In the genomic region with DNA sequence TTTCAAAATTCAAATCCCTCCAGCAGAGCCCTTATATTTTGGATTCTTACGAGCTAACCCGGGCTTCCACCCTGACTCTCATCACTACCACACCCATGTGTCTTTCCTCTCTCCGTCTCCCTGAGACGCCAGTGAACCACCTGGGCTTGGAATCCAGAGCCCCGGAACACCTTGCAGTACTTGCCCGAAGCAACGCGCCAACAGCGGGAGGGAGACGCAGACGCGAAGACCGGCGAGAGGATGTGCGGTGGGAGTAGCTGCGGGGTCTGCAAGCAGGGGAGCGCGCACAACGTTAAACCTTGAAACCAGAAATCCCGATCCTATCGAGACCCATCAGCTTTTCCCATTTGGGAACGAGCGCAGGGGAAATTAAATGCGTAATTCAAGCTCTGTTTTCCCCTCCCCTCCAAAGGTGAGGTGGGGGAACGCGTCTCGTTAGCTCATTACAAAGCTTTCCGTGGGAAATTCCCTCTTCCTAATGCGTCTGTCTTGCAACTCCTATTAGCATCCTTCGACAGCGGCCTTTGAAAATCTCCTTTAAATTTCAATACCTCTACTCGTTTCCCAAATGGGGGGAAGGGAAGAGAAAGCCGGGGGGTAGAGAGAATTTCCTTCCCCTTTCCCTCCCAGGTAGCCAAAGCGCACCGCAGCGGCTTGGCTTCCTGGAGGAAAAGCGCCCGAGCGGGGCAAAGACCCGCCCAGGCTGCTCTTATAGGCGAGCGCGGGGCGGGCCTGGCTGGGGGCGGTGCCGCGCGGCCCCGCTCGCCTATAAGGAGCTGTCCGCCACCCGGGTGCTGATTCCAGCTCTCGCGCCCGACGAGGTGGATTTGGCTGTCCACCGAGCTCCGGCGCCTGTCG, we compare ENCODE assay signal across 10 cellular contexts. TPM values are rescaled to one million over a fixed set of nuclear protein-coding genes. Genes with fewer than 3 reads are reported as not detected.
DNase-seq lines count a peak whose midpoint lies in the region; ATAC-seq and TF ChIP-seq lines count a peak whose summit lies in the region.
"Had no signal": no experiment of that assay in that cellular context is flagged by ENCODE, and none has a peak within 500 bp of the region (broad histone marks: within the 10 kb centered on the region; RNA-seq: fewer than 3 reads in every experiment).

A gene (plus strand): TSS at position 797 of the 858 bp plus-strand sequence. CDS start 364 bp downstream, outside the sequence.

- H3K79me2 ChIP-seq in OCI-LY7 (ENCODE audit: insufficient read depth, low read depth, low read length) = no peaks in the 10 kb centered on the region

- no peak within 1 kb of the TSS for H2AFZ ChIP-seq in OCI-LY7 (ENCODE audit: low read length)

- no peaks in the 10 kb centered on the region for H3K36me3 ChIP-seq in OCI-LY7 (ENCODE audit: insufficient read depth, low read length)

- peak within 1 kb of the TSS in 50 of 59 donors; percentile 4 to 78 (median 57) for H3K27ac ChIP-seq in dorsolateral prefrontal cortex
- no peak within 1 kb of the TSS for H3K27ac ChIP-seq in OCI-LY7 (ENCODE audit: low read depth, low read length, poor library complexity, severe bottlenecking)
- H3K27ac ChIP-seq: C4-2B had no signal

- H3K27me3 ChIP-seq in dorsolateral prefrontal cortex = peaks cover 0 to 43% (median 13%) of the 10 kb centered on the region in 45 donors

- H3K4me3 ChIP-seq in dorsolateral prefrontal cortex (peak within 1 kb of the TSS; percentile 12 to 71 (median 55)), OCI-LY7 (ENCODE audit: low read depth, low read length, poor library complexity, severe bottlenecking) (no peak within 1 kb of the TSS)

- H3K9me2 ChIP-seq in OCI-LY7 (ENCODE audit: insufficient read depth, low read length) = no peaks in the 10 kb centered on the region

- peak in 14 of 56 donors; percentile 6 to 22 (median 17) for TF ChIP-seq CTCF in dorsolateral prefrontal cortex (IDR thresholded peaks at IDR 0.05 in 54 of 56, conservative IDR thresholded peaks at IDR 0.05 in 2 of 56; ENCODE audit: low read depth in 1 of 56, partially characterized antibody in 56 of 56)
- no peak for TF ChIP-seq CTCF in OCI-LY7 (conservative IDR thresholded peaks at IDR 0.05; ENCODE audit: low read length)

- H4K20me1 ChIP-seq in OCI-LY7 (ENCODE audit: insufficient read depth, low read length) = no peaks in the 10 kb centered on the region

- CTCF ChIA-PET in OCI-LY7 (lab: Charles Lee; ENCODE audit: unreplicated experiment) = no interaction called here

- ATAC-seq in GM18861 (IDR thresholded peaks at IDR 0.05; ENCODE audit: unreplicated experiment) = no peak

- no peaks in the 10 kb centered on the region for H3K4me1 ChIP-seq in OCI-LY7 (ENCODE audit: insufficient read depth, low read length, poor library complexity, severe bottlenecking)

- H3K4me2 ChIP-seq in OCI-LY7 (ENCODE audit: low read length) = no peak within 1 kb of the TSS

- intact Hi-C loops in dorsolateral prefrontal cortex (cut with DNase I) = no loop called here
- intact Hi-C loops in OCI-LY7 (cut with micrococcal nuclease; ENCODE audit: unreplicated experiment) = no loop called here

- H3K9me3 ChIP-seq in OCI-LY7 (ENCODE audit: low read length) = no peaks in the 10 kb centered on the region

- POLR2A ChIA-PET in OCI-LY7 (lab: Charles Lee) = no interaction called here

- BruUV-seq in OCI-LY7 (replicated peaks; lab: Mats Ljungman, UMichigan) = no TSS peak

- DNase-seq in activated CD4-positive, alpha-beta T cell treated with anti-CD3 and anti-CD28 coated beads for 48 hours = peak; percentile 45
- no peak for DNase-seq in activated CD4-positive, alpha-beta T cell treated with anti-CD3 and anti-CD28 coated beads, Interleukin-2, amount 50 U/mL, for 1 hour
- DNase-seq in NCI-H510A (lab: John Stamatoyannopoulos, UW) (peak; percentile 66), dorsolateral prefrontal cortex (peak; percentile 21 to 81 (median 72)), medulla oblongata (ENCODE audit: extremely low spot score) (peak; percentile 34), OCI-LY7 (ENCODE audit: low spot score) (no peak)
- DNase-seq in stimulated activated naive CD4-positive, alpha-beta T cell treated with Interleukin-2 at 50 U/mL for 16 hours (lab: John Stamatoyannopoulos, UW) = no peak
- DNase-seq: naive B cell had no signal

RNA-seq across cellular contexts. Expression of the gene that starts here (rescaled TPM):
- 10 to 100 TPM; 20.8 to 100.0 (median 60.8) TPM for total RNA-seq in dorsolateral prefrontal cortex
- 0.03 TPM in 1 of 2 replicates, not detected in the other for total RNA-seq in OCI-LY7 (2014; rRNA removed; shearing (Covaris generic))
- total RNA-seq in OCI-LY7 (2022) = not detected in 2 replicates

Comparison
In these comparisons a context has a peak if more than half of its experiments do, and no peak if none do; other contexts are left out.
1. RNA of the gene that starts here (total RNA-seq): 20.8 to 100.0 TPM in dorsolateral prefrontal cortex; 0.03 TPM in OCI-LY7; every median in the first group is over 10 times any median in the second.
2. DNase-seq: peak in activated CD4-positive, alpha-beta T cell treated with anti-CD3 and anti-CD28 coated beads for 48 hours (single experiment), NCI-H510A (single experiment), dorsolateral prefrontal cortex (10 of 10) and medulla oblongata (single experiment); none in activated CD4-positive, alpha-beta T cell treated with anti-CD3 and anti-CD28 coated beads, Interleukin-2, amount 50 U/mL, for 1 hour (single experiment), stimulated activated naive CD4-positive, alpha-beta T cell treated with Interleukin-2 at 50 U/mL for 16 hours (single experiment) and OCI-LY7 (single experiment).